Comparison of ENCODE assay signal across 16 cellular contexts in the genomic region with DNA sequence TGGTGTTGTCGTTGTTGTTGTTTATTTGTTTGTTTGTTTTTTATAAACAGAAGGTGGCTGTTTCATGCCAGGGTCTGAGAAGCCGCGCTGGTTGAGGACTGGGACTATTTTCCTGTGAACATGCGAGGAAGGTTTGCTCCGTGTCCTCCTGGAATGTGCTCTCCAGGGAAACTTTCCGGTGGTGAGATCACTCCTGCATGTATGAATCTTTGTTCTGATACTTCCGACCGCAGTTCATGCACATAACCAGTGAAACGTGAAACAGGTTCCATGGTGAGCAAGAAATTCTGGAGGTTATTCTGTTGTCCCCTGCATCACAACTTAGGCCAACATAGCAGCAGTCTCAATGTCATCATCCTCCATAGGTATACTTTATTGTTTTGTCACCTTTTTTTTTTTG.
DNase-seq lines count a peak whose midpoint lies in the region; ATAC-seq and TF ChIP-seq lines count a peak whose summit lies in the region.
"Had no signal": no experiment of that assay in that cellular context is flagged by ENCODE, and none has a peak within 500 bp of the region (broad histone marks: within the 10 kb centered on the region; RNA-seq: fewer than 3 reads in every experiment).

No MANE protein-coding gene starts in this region.

- peak overlapping the region; percentile 42 for H3K27ac Mint-ChIP-seq in chondrocyte (ENCODE audit: unreplicated experiment)
- H3K27ac Mint-ChIP-seq: B cell; CD4-positive, alpha-beta T cell had no signal

- DNase-seq in HT1080 (ENCODE audit: low read depth) = peak; percentile 58
- no peak for DNase-seq in chondrocyte (ENCODE audit: low spot score)
- peak; percentile 64 for DNase-seq in left kidney (ENCODE audit: low read depth, low spot score)
- peak; percentile 44 for DNase-seq in non-pigmented ciliary epithelial cell (ENCODE audit: low read depth)
- DNase-seq in NCI-H510A treated with DMSO at 0.1 percent for 48 hours (lab: John Stamatoyannopoulos, UW) = no peak
- DNase-seq in omental fat pad (ENCODE audit: low spot score) = no peak
- no peak for DNase-seq in SW 1271 (lab: John Stamatoyannopoulos, UW)
- DNase-seq: ACHN; CD4-positive, alpha-beta T cell; MM.1S; NCI-H1105; NCI-H1930; NCI-H2171 treated with DMSO at 0.1 percent for 48 hours; SHP77 had no signal

- H3K4me3 Mint-ChIP-seq in chondrocyte (ENCODE audit: unreplicated experiment) = no peak overlapping the region
- H3K4me3 Mint-ChIP-seq: B cell; CD4-positive, alpha-beta T cell had no signal

- peaks cover 13% of the 10 kb centered on the region for H3K4me1 Mint-ChIP-seq in chondrocyte (ENCODE audit: low read depth)
- H3K4me1 Mint-ChIP-seq: B cell had no signal

- TF ChIP-seq CTCF in chondrocyte (IDR thresholded peaks at IDR 0.05) = no peak
- no peak for TF ChIP-seq CTCF in omental fat pad (IDR thresholded peaks at IDR 0.05)

- no peaks in the 10 kb centered on the region for H3K9me3 Mint-ChIP-seq in chondrocyte (ENCODE audit: low read depth)
- H3K9me3 Mint-ChIP-seq: CD4-positive, alpha-beta T cell had no signal

- peaks cover 10% of the 10 kb centered on the region for H3K27me3 Mint-ChIP-seq in chondrocyte (ENCODE audit: low read depth)
- H3K27me3 Mint-ChIP-seq: B cell had no signal

- ATAC-seq in omental fat pad (ENCODE audit: low FRiP score) = no peak
- ATAC-seq: Panc1 had no signal

- H3K36me3 Mint-ChIP-seq in chondrocyte (ENCODE audit: low read depth) = no peaks in the 10 kb centered on the region

Comparison
In these comparisons a context has a peak if more than half of its experiments do, and no peak if none do; other contexts are left out.
1. DNase-seq: peak in HT1080 (single experiment), left kidney (single experiment) and non-pigmented ciliary epithelial cell (single experiment); none in chondrocyte (single experiment), NCI-H510A treated with DMSO at 0.1 percent for 48 hours (single experiment), omental fat pad (single experiment) and SW 1271 (0 of 2).